Comparison of ENCODE assay signal across 11 cellular contexts in the genomic region with DNA sequence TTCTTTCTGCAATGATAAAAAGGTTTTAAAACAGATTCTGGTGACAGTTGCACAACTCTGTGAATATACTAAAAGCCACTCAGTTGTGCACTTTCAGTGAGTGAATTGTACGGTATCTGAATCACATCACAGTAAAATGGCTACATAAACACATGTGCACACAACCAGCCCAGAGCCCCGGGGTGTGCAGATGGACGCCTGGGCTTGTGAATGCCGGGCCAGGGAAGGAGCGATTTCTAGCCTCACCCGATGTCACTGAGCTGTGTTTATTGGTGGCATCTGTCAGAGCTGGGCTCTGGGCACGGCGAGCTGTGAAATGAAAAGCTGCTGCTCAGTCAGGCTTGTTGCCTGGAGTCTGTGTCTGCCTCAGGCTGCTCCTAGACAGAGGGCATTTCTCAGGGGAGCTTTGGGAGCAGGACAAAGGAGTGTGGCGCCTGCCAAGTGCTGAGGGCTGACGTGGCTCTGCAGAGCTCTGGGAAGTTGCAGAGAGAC. TPM values are rescaled to one million over a fixed set of nuclear protein-coding genes. Genes with fewer than 3 reads are reported as not detected.
DNase-seq lines count a peak whose midpoint lies in the region; ATAC-seq and TF ChIP-seq lines count a peak whose summit lies in the region.
"Had no signal": no experiment of that assay in that cellular context is flagged by ENCODE, and none has a peak within 500 bp of the region (broad histone marks: within the 10 kb centered on the region; RNA-seq: fewer than 3 reads in every experiment).

No MANE protein-coding gene starts in this region.

- no peaks in the 10 kb centered on the region for H3K27me3 Mint-ChIP-seq in Caco-2 (ENCODE audit: insufficient read depth, unreplicated experiment)
- H3K27me3 Mint-ChIP-seq: activated CD4-positive, alpha-beta T cell treated with anti-CD3 and anti-CD28 coated beads, Interleukin-2, amount 10 ng/mL, durations not matched to agents 7 days and 5 days; naive thymus-derived CD4-positive, alpha-beta T cell had no signal

- H3K36me3 ChIP-seq in WERI-Rb-1 (peaks cover 47% of the 10 kb centered on the region), heart left ventricle (peaks cover 0 to 5% (median 0%) of the 10 kb centered on the region in 9 donors), Caco-2 (ENCODE audit: control insufficient read depth, insufficient read depth, low read length) (no peaks in the 10 kb centered on the region)

- DNase-seq in DMS79 treated with DMSO at 0.1 percent for 48 hours (lab: John Stamatoyannopoulos, UW), result peak; percentile 71
- peak; percentile 58 for DNase-seq in WERI-Rb-1
- peak in 4 of 5 donors; percentile 56 to 84 (median 70) for DNase-seq in heart left ventricle
- DNase-seq in sciatic nerve (ENCODE audit: low spot score), result no peak
- no peak for DNase-seq in Caco-2
- no peak for DNase-seq in T1000 (lab: John Stamatoyannopoulos, UW)
- no peak for DNase-seq in NCI-H345 treated with DMSO at 0.1 percent for 48 hours (lab: John Stamatoyannopoulos, UW; ENCODE audit: unreplicated experiment)
- DNase-seq in mucosa of gallbladder (ENCODE audit: low spot score), result no peak
- DNase-seq: activated CD4-positive, alpha-beta T cell treated with anti-CD3 and anti-CD28 coated beads, Interleukin-2, amount 10 ng/mL, durations not matched to agents 7 days and 5 days; naive thymus-derived CD4-positive, alpha-beta T cell had no signal

- ATAC-seq in heart left ventricle, result peak; percentile 85 to 89 (median 86)
- ATAC-seq in sciatic nerve, result peak; percentile 88
- ATAC-seq: naive thymus-derived CD4-positive, alpha-beta T cell had no signal

- no peaks in the 10 kb centered on the region for H3K9me3 ChIP-seq in WERI-Rb-1 (ENCODE audit: severe bottlenecking)
- H3K9me3 ChIP-seq in heart left ventricle, result no peaks in the 10 kb centered on the region
- no peaks in the 10 kb centered on the region for H3K9me3 ChIP-seq in Caco-2

- CTCF ChIA-PET in Caco-2 (lab: Charles Lee), result no interaction called here

- POLR2A ChIA-PET in Caco-2 (lab: Charles Lee), result no interaction called here

- H3K4me1 Mint-ChIP-seq in Caco-2 (ENCODE audit: low read depth, unreplicated experiment), result no peaks in the 10 kb centered on the region
- H3K4me1 Mint-ChIP-seq: naive thymus-derived CD4-positive, alpha-beta T cell had no signal

- H3K4me1 ChIP-seq in heart left ventricle, result peaks cover 0 to 55% (median 26%) of the 10 kb centered on the region in 12 donors
- H3K4me1 ChIP-seq in Caco-2, result peaks cover 13% of the 10 kb centered on the region

- no peak for TF ChIP-seq POLR2A in heart left ventricle (IDR thresholded peaks at IDR 0.05)

- no peaks in the 10 kb centered on the region for H3K9me3 Mint-ChIP-seq in Caco-2 (ENCODE audit: unreplicated experiment)
- H3K9me3 Mint-ChIP-seq: activated CD4-positive, alpha-beta T cell treated with anti-CD3 and anti-CD28 coated beads, Interleukin-2, amount 10 ng/mL, durations not matched to agents 7 days and 5 days; naive thymus-derived CD4-positive, alpha-beta T cell had no signal

- H3K4me3 ChIP-seq in WERI-Rb-1 (ENCODE audit: low read depth, low read length) (no peak overlapping the region), heart left ventricle (no peak overlapping the region), Caco-2 (ENCODE audit: low read depth, low read length) (no peak overlapping the region)

- intact Hi-C loops in heart left ventricle (cut with DNase I), result no loop called here
- intact Hi-C loops in sciatic nerve (cut with DNase I), result no loop called here
- intact Hi-C loops in Caco-2 (cut with micrococcal nuclease; ENCODE audit: unreplicated experiment), result no loop called here

- TF ChIP-seq CTCF in WERI-Rb-1 (IDR thresholded peaks at IDR 0.05; ENCODE audit: low read depth, low read length), result no peak
- no peak for TF ChIP-seq CTCF in heart left ventricle (IDR thresholded peaks at IDR 0.05)
- TF ChIP-seq CTCF in Caco-2 (IDR thresholded peaks at IDR 0.05; ENCODE audit: insufficient read depth in 1 of 2, low read depth in 1 of 2, low read length in 1 of 2, severe bottlenecking in 1 of 2, unreplicated experiment in 1 of 2), result no peak

- BruUV-seq in Caco-2 (replicated peaks; lab: Mats Ljungman, UMichigan), result no TSS peak

- 13 to 22% (median 17%) methylated on average over 9 to 10 of the region's 10 CpGs for WGBS in heart left ventricle, 4 donors

- H3K27me3 ChIP-seq in WERI-Rb-1 (ENCODE audit: insufficient read depth, low read depth, severe bottlenecking) (no peaks in the 10 kb centered on the region), heart left ventricle (no peaks in the 10 kb centered on the region), Caco-2 (replicated peaks; ENCODE audit: control insufficient read depth, insufficient read depth, low read length) (no peaks in the 10 kb centered on the region)

- H3K4me3 Mint-ChIP-seq in Caco-2 (ENCODE audit: unreplicated experiment), result no peak overlapping the region
- H3K4me3 Mint-ChIP-seq: activated CD4-positive, alpha-beta T cell treated with anti-CD3 and anti-CD28 coated beads, Interleukin-2, amount 10 ng/mL, durations not matched to agents 7 days and 5 days; naive thymus-derived CD4-positive, alpha-beta T cell had no signal

- H3K27ac Mint-ChIP-seq in Caco-2 (ENCODE audit: unreplicated experiment), result no peak overlapping the region
- H3K27ac Mint-ChIP-seq: activated CD4-positive, alpha-beta T cell treated with anti-CD3 and anti-CD28 coated beads, Interleukin-2, amount 10 ng/mL, durations not matched to agents 7 days and 5 days; naive thymus-derived CD4-positive, alpha-beta T cell had no signal

- H3K27ac ChIP-seq in WERI-Rb-1 (peak overlapping the region; percentile 76), heart left ventricle (peak overlapping the region in 11 of 12 donors; percentile 7 to 83 (median 69))
- H3K27ac ChIP-seq: HL-60 had no signal

- H3K36me3 Mint-ChIP-seq in Caco-2 (ENCODE audit: insufficient read depth, unreplicated experiment), result peaks cover 12% of the 10 kb centered on the region

RNA-seq across cellular contexts. Expression of a gene that starts 25.9 kb away (rescaled TPM):
- total RNA-seq in heart left ventricle, result 10 to 100 TPM; 18.8 to 45.2 (median 26.6) TPM
- polyA plus RNA-seq in heart left ventricle, result 10 to 100 TPM; 18.8 to 23.8 TPM
- total RNA-seq in sciatic nerve, result 12.1 TPM
- 33.8 and 36.7 TPM in 2 replicates for total RNA-seq in Caco-2 (2022)
- 30.8 TPM for total RNA-seq in mucosa of gallbladder

RNA-seq across cellular contexts. Expression of a gene that starts 36.2 kb away (rescaled TPM):
- total RNA-seq in heart left ventricle, result 10 to 100 TPM in 5 of 9 donors, 1 to 10 TPM in 4; 6.2 to 17.0 (median 12.0) TPM
- 1 to 10 TPM; 6.9 to 7.2 TPM for polyA plus RNA-seq in heart left ventricle
- 26.3 TPM for total RNA-seq in sciatic nerve
- total RNA-seq in Caco-2 (2022), result 16.8 and 17.6 TPM in 2 replicates
- total RNA-seq in mucosa of gallbladder, result 35.5 TPM

RNA-seq across cellular contexts. Expression of a gene that starts 55.0 kb away (rescaled TPM):
- total RNA-seq in heart left ventricle (10 to 100 TPM in 2 of 9 donors, 1 to 10 TPM in 7; 5.8 to 13.2 (median 7.6) TPM), sciatic nerve (20.6 TPM), Caco-2 (2022) (15.5 and 15.9 TPM in 2 replicates), mucosa of gallbladder (11.6 TPM)
- 10 to 100 TPM in 1 of 2 donors, 1 to 10 TPM in 1; 6.4 to 12.1 TPM for polyA plus RNA-seq in heart left ventricle

Comparison
In these comparisons a context has a peak if more than half of its experiments do, and no peak if none do; other contexts are left out.
1. DNase-seq: peak in DMS79 treated with DMSO at 0.1 percent for 48 hours (single experiment), WERI-Rb-1 (single experiment) and heart left ventricle (4 of 5); none in sciatic nerve (single experiment), Caco-2 (0 of 2), T1000 (single experiment), NCI-H345 treated with DMSO at 0.1 percent for 48 hours (single experiment) and mucosa of gallbladder (single experiment).